1 cellular context compared by ENCODE assay signal in genomic region chr11:47186076-47186936, GRCh38.
TF ChIP-seq lines count a peak whose summit lies in the region.

Gene PACSIN3, minus strand, starts transcription at chr11:47186434. Its CDS starts 3,707 bp downstream, at chr11:47182727.

TF ChIP-seq in SK-N-SH, 30 proteins besides CTCF, POLR2A, EP300 and RAD21 (continued from another document):
- no peak for TF ChIP-seq USF2 (IDR thresholded peaks at IDR 0.05; ENCODE audit: borderline replicate concordance, low read depth, low read length)
- TF ChIP-seq MXI1 (IDR thresholded peaks at IDR 0.05; ENCODE audit: low read depth, low read length) = peak; percentile 15; the same call in 1 of the 2 replicates
- TF ChIP-seq RCOR1 (IDR thresholded peaks at IDR 0.05; ENCODE audit: low read length) = 0 out of 2 replicates have a peak, but pooled peaks have one; percentile 26
- no peak for TF ChIP-seq NFIC (IDR thresholded peaks at IDR 0.05; ENCODE audit: borderline replicate concordance)
- TF ChIP-seq RXRA (IDR thresholded peaks at IDR 0.05; ENCODE audit: borderline replicate concordance, low read depth) = no peak
- no peak for TF ChIP-seq TCF12 (IDR thresholded peaks at IDR 0.05)
